ENCODE assay signal across 25 cellular contexts in the genomic region with DNA sequence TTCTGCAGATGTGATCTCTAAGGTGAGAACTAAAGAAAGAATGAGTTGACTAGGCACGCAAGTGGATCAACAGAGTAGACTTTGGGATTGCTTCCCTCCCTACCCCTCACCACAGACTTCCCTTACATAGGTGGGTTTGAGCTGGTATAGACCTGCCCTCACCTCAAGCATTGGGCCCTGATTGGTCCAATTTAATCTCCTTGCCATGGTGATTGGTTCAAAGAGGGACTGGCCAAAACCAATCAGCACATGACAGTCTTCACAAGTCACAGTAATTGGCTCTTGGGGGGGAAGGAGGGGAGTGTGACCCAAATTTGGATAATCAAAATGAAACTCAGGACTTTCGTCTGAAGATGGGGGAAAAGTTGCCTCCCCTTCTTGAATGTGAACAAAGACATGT. TPM values are rescaled to one million over a fixed set of nuclear protein-coding genes. Genes with fewer than 3 reads are reported as not detected.
A peak's percentile ranks its signal among the peaks of the same experiment; 100 is the strongest.
DNase-seq lines count a peak whose midpoint lies in the region; ATAC-seq and TF ChIP-seq lines count a peak whose summit lies in the region.
"Had no signal": no experiment of that assay in that cellular context is flagged by ENCODE, and none has a peak within 500 bp of the region (broad histone marks: within the 10 kb centered on the region; RNA-seq: fewer than 3 reads in every experiment).

No MANE protein-coding gene starts in this region.

- intact Hi-C loops in HCT116 (cut with micrococcal nuclease), result no loop called here
- intact Hi-C loops in spleen (cut with DNase I; ENCODE audit: low total_unique reads), result no loop called here
- intact Hi-C loops in heart left ventricle (cut with DNase I), result no loop called here

- no peaks in the 10 kb centered on the region for H3K4me1 ChIP-seq in HCT116 (ENCODE audit: control insufficient read depth in 1 of 2, insufficient read depth in 2 of 2, low read length in 2 of 2)
- no peaks in the 10 kb centered on the region for H3K4me1 ChIP-seq in spleen
- H3K4me1 ChIP-seq in heart left ventricle, result peaks cover 0 to 19% (median 0%) of the 10 kb centered on the region in 12 donors
- H3K4me1 ChIP-seq: Caco-2, SJSA1 had no signal

- no peak overlapping the region for H3K9ac ChIP-seq in HCT116 (ENCODE audit: low read length)
- H3K9ac ChIP-seq: BLaER1 treated with 17β-estradiol and CSF1 and Interleukin-3, amounts not matched to agents 10 nM and 100 nM had no signal

- H3K9me2 ChIP-seq in HCT116 (ENCODE audit: insufficient read depth), result no peaks in the 10 kb centered on the region

- H3K4me3 ChIP-seq in HCT116 (replicated peaks in 1 of 2; ENCODE audit: low read depth in 1 of 2, low read length in 2 of 2) (no peak overlapping the region), spleen (no peak overlapping the region), heart left ventricle (no peak overlapping the region)
- H3K4me3 ChIP-seq: BLaER1 treated with 17β-estradiol and CSF1 and Interleukin-3, amounts not matched to agents 10 nM and 100 nM; MG63; SJSA1 had no signal

- no peak overlapping the region for H3K27ac ChIP-seq in HCT116 (ENCODE audit: low read depth, low read length)
- peak overlapping the region; percentile 39 for H3K27ac ChIP-seq in caudate nucleus (ENCODE audit: low read depth, low read length)
- H3K27ac ChIP-seq in spleen, result no peak overlapping the region
- no peak overlapping the region for H3K27ac ChIP-seq in heart left ventricle
- H3K27ac ChIP-seq: BLaER1 treated with 17β-estradiol and CSF1 and Interleukin-3, amounts not matched to agents 10 nM and 100 nM; SJSA1 had no signal

- DNase-seq in EH (ENCODE audit: low read depth) (peak; percentile 3), HCT116 (ENCODE audit: low read depth, low spot score) (no peak), NCI-H69 (lab: John Stamatoyannopoulos, UW) (peak; percentile 46), caudate nucleus (lab: John Stamatoyannopoulos, UW) (peak in 2 of 61 donors; percentile 3 to 4), spleen (no peak), DMS153 treated with DMSO at 0.1 percent for 48 hours (lab: John Stamatoyannopoulos, UW; ENCODE audit: unreplicated experiment) (no peak), NCI-H526 (lab: John Stamatoyannopoulos, UW) (no peak), heart left ventricle (no peak)
- DNase-seq: Caco-2; CD4-positive, alpha-beta memory T cell; DMS 273 treated with DMSO at 0.1 percent for 48 hours; DND-41; MG63; NCI-H1092; NCI-H1436; NCI-H187 treated with DMSO at 0.1 percent for 48 hours; NCI-H2107; NCI-H748 treated with DMSO at 0.1 percent for 48 hours had no signal

- no peaks in the 10 kb centered on the region for H4K20me1 ChIP-seq in HCT116 (ENCODE audit: insufficient read depth)
- H4K20me1 ChIP-seq: BLaER1 treated with 17β-estradiol and CSF1 and Interleukin-3, amounts not matched to agents 10 nM and 100 nM had no signal

- H3K27me3 ChIP-seq in HCT116 (ENCODE audit: insufficient read depth, low read length) (no peaks in the 10 kb centered on the region), spleen (replicated peaks in 1 of 7) (peaks cover 0 to 28% (median 5%) of the 10 kb centered on the region in 7 donors), heart left ventricle (peaks cover 0 to 8% (median 0%) of the 10 kb centered on the region in 9 donors)
- H3K27me3 ChIP-seq: BLaER1 treated with 17β-estradiol and CSF1 and Interleukin-3, amounts not matched to agents 10 nM and 100 nM had no signal

- no TSS peak for BruUV-seq in HCT116 (replicated peaks; lab: Mats Ljungman, UMichigan)

- TF ChIP-seq RAD21 in HCT116 (IDR thresholded peaks at IDR 0.05; ENCODE audit: low read depth), result no peak

- POLR2A ChIA-PET in HCT116 (lab: Charles Lee), result no interaction called here

- no peak for TF ChIP-seq POLR2A in HCT116 (IDR thresholded peaks at IDR 0.05; ENCODE audit: borderline replicate concordance, extremely low read depth, insufficient read depth, insufficient read length)
- TF ChIP-seq POLR2A in spleen (IDR thresholded peaks at IDR 0.05), result no peak
- no peak for TF ChIP-seq POLR2A in heart left ventricle (IDR thresholded peaks at IDR 0.05)

- H3K9me3 ChIP-seq in HCT116 (ENCODE audit: control insufficient read depth in 1 of 2, insufficient read depth in 1 of 2, low read depth in 1 of 2, low read length in 2 of 2) (no peaks in the 10 kb centered on the region), spleen (peaks cover 0 to 9% (median 3%) of the 10 kb centered on the region in 8 donors), heart left ventricle (no peaks in the 10 kb centered on the region)
- H3K9me3 ChIP-seq: BLaER1 treated with 17β-estradiol and CSF1 and Interleukin-3, amounts not matched to agents 10 nM and 100 nM; Caco-2; MG63; SJSA1 had no signal

- CTCF ChIA-PET in HCT116 (lab: Charles Lee), result no interaction called here

- H2AFZ ChIP-seq in HCT116 (ENCODE audit: low read depth, low read length, poor library complexity, severe bottlenecking), result no peak overlapping the region

- H3K36me3 ChIP-seq in HCT116 (ENCODE audit: control insufficient read depth in 1 of 2, insufficient read depth in 2 of 2, low read length in 2 of 2) (no peaks in the 10 kb centered on the region), spleen (no peaks in the 10 kb centered on the region), heart left ventricle (no peaks in the 10 kb centered on the region)
- H3K36me3 ChIP-seq: BLaER1 treated with 17β-estradiol and CSF1 and Interleukin-3, amounts not matched to agents 10 nM and 100 nM; MG63; SJSA1 had no signal

- peak; percentile 42; the same call in 1 of the 2 replicates for ATAC-seq in HCT116
- no peak for ATAC-seq in heart left ventricle
- ATAC-seq: Right ventricle myocardium inferior had no signal

- WGBS in spleen, 5 donors, result 77 to 86% (median 78%) methylated on average over 2 of the region's 2 CpGs
- 73 to 89% (median 84%) methylated on average over 2 of the region's 2 CpGs for WGBS in heart left ventricle, 4 donors

- RAD21 ChIA-PET in HCT116 (lab: Charles Lee; ENCODE audit: low non-redundant PET in 1 of 2, low total read pairs in 2 of 2, uncharacterized antibody in 2 of 2, unreplicated experiment in 2 of 2), result no interaction called here

- H3K4me2 ChIP-seq in HCT116 (ENCODE audit: low read length), result no peak overlapping the region
- H3K4me2 ChIP-seq: BLaER1 treated with 17β-estradiol and CSF1 and Interleukin-3, amounts not matched to agents 10 nM and 100 nM had no signal

- TF ChIP-seq CTCF in HCT116 (IDR thresholded peaks at IDR 0.05 in 2 of 3, conservative IDR thresholded peaks at IDR 0.05 in 1 of 3; ENCODE audit: borderline replicate concordance in 1 of 3, insufficient read depth in 1 of 3, low read depth in 2 of 3, low read length in 2 of 3) (no peak), spleen (IDR thresholded peaks at IDR 0.05 in 8 of 11, conservative IDR thresholded peaks at IDR 0.05 in 3 of 11) (no peak), heart left ventricle (IDR thresholded peaks at IDR 0.05) (no peak)

- H3K79me2 ChIP-seq in HCT116 (ENCODE audit: insufficient read depth, low read length), result no peaks in the 10 kb centered on the region

TF ChIP-seq in HCT116, 20 proteins besides CTCF, POLR2A, EP300 and RAD21:
- TF ChIP-seq CBX3 (IDR thresholded peaks at IDR 0.05; ENCODE audit: low read depth), result no peak
- TF ChIP-seq, protein P1, sequence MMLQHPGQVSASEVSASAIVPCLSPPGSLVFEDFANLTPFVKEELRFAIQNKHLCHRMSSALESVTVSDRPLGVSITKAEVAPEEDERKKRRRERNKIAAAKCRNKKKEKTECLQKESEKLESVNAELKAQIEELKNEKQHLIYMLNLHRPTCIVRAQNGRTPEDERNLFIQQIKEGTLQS (IDR thresholded peaks at IDR 0.05), result no peak
- no peak for TF ChIP-seq EGR1 (IDR thresholded peaks at IDR 0.05; ENCODE audit: low read depth)
- TF ChIP-seq, protein P2, sequence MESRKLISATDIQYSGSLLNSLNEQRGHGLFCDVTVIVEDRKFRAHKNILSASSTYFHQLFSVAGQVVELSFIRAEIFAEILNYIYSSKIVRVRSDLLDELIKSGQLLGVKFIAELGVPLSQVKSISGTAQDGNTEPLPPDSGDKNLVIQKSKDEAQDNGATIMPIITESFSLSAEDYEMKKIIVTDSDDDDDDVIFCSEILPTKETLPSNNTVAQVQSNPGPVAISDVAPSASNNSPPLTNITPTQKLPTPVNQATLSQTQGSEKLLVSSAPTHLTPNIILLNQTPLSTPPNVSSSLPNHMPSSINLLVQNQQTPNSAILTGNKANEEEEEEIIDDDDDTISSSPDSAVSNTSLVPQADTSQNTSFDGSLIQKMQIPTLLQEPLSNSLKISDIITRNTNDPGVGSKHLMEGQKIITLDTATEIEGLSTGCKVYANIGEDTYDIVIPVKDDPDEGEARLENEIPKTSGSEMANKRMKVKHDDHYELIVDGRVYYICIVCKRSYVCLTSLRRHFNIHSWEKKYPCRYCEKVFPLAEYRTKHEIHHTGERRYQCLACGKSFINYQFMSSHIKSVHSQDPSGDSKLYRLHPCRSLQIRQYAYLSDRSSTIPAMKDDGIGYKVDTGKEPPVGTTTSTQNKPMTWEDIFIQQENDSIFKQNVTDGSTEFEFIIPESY (IDR thresholded peaks at IDR 0.05; ENCODE audit: extremely low read depth, insufficient replicate concordance, low read length), result no peak
- no peak for TF ChIP-seq FOSL1 (IDR thresholded peaks at IDR 0.05; ENCODE audit: low read depth)
- no peak for TF ChIP-seq ELF1 (IDR thresholded peaks at IDR 0.05; ENCODE audit: borderline replicate concordance, low read depth)
- no peak for TF ChIP-seq JUND (IDR thresholded peaks at IDR 0.05)
- no peak for TF ChIP-seq YY1 (IDR thresholded peaks at IDR 0.05; ENCODE audit: extremely low read depth, insufficient replicate concordance, low read depth, low read length)
- TF ChIP-seq SIN3A (IDR thresholded peaks at IDR 0.05; ENCODE audit: low read depth), result no peak
- TF ChIP-seq MAX (IDR thresholded peaks at IDR 0.05), result no peak

RNA-seq across cellular contexts. Expression of gene LNPK, which starts 36.6 kb away (rescaled TPM):
- total RNA-seq in HCT116 (2021; ENCODE audit: unreplicated experiment) (22.3 TPM), spleen (10 to 100 TPM; 15.1 to 31.9 (median 23.6) TPM), heart left ventricle (10 to 100 TPM; 16.3 to 45.6 (median 33.5) TPM)
- 4.8 and 7.4 TPM in 2 replicates for polyA plus RNA-seq in HCT116 (2012)
- polyA plus RNA-seq in spleen (1 to 10 TPM; 2.1 to 3.0 (median 2.5) TPM), heart left ventricle (1 to 10 TPM; 5.0 to 9.7 TPM)

RNA-seq across cellular contexts. Expression of gene EVX2, which starts 45.1 kb away (rescaled TPM):
- total RNA-seq in HCT116 (2021; ENCODE audit: unreplicated experiment) (not detected), spleen (not detected), heart left ventricle (under 1 TPM in 1 of 9 donors, not detected in 8; 0.06 TPM)
- 0.01 TPM in 1 of 2 replicates, not detected in the other for polyA plus RNA-seq in HCT116 (2012)
- polyA plus RNA-seq in spleen (not detected), heart left ventricle (not detected)
- total RNA-seq: Caco-2; CD4-positive, alpha-beta memory T cell; G401; H4; NCI-H460; Right ventricle myocardium inferior; SJSA1; T-helper 1 cell treated with Interleukin-12 subunit alpha and Interleukin-12 subunit beta and Interleukin-4 antibody, amounts not matched to agents 30 ng/mL and 1 ng/mL, for 36 hours had no signal
- polyA plus RNA-seq: CD4-positive, alpha-beta memory T cell had no signal

RNA-seq across cellular contexts. Expression of gene HOXD13, which starts 53.8 kb away (rescaled TPM):
- total RNA-seq in HCT116 (2021; ENCODE audit: unreplicated experiment), result not detected
- not detected in 2 replicates for polyA plus RNA-seq in HCT116 (2012)
- total RNA-seq in spleen, result not detected
- polyA plus RNA-seq in spleen, result not detected
- total RNA-seq in heart left ventricle, result not detected
- polyA plus RNA-seq in heart left ventricle, result not detected
- total RNA-seq: Caco-2; CD4-positive, alpha-beta memory T cell; G401; Right ventricle myocardium inferior; T-helper 1 cell treated with Interleukin-12 subunit alpha and Interleukin-12 subunit beta and Interleukin-4 antibody, amounts not matched to agents 30 ng/mL and 1 ng/mL, for 36 hours had no signal
- polyA plus RNA-seq: CD4-positive, alpha-beta memory T cell had no signal

Comparison
In these comparisons a context has a peak if more than half of its experiments do, and no peak if none do; other contexts are left out.
1. DNase-seq: peak in EH (single experiment) and NCI-H69 (single experiment); none in HCT116 (single experiment), spleen (single experiment), DMS153 treated with DMSO at 0.1 percent for 48 hours (single experiment), NCI-H526 (0 of 2) and heart left ventricle (0 of 5).